8 cellular contexts compared by ENCODE assay signal in genomic region chr6:138115877-138116660, GRCh38. TPM values are rescaled to one million over a fixed set of nuclear protein-coding genes. Genes with fewer than 3 reads are reported as not detected.
DNase-seq lines count a peak whose midpoint lies in the region; ATAC-seq and TF ChIP-seq lines count a peak whose summit lies in the region.

No MANE protein-coding gene starts in this region.

- no peaks in the 10 kb centered on the region for H3K36me3 Mint-ChIP-seq in activated naive CD8-positive, alpha-beta T cell treated with anti-CD3 and anti-CD28 coated beads, Interleukin-2, amount 50 U/mL, for 24 hours (ENCODE audit: low read depth)

- H3K4me1 ChIP-seq in cardiac muscle cell (ENCODE audit: low read depth), result peaks cover 13% of the 10 kb centered on the region

- H3K27me3 Mint-ChIP-seq in activated naive CD8-positive, alpha-beta T cell treated with anti-CD3 and anti-CD28 coated beads, Interleukin-2, amount 50 U/mL, for 24 hours, result peaks cover 16% of the 10 kb centered on the region

- H3K4me1 Mint-ChIP-seq in activated naive CD8-positive, alpha-beta T cell treated with anti-CD3 and anti-CD28 coated beads, Interleukin-2, amount 50 U/mL, for 24 hours, result peaks cover 1% of the 10 kb centered on the region

- no peaks in the 10 kb centered on the region for H3K9me3 ChIP-seq in cardiac muscle cell (ENCODE audit: low read depth)

- H3K9me3 Mint-ChIP-seq in activated naive CD8-positive, alpha-beta T cell treated with anti-CD3 and anti-CD28 coated beads, Interleukin-2, amount 50 U/mL, for 24 hours, result no peaks in the 10 kb centered on the region

- H3K36me3 ChIP-seq in cardiac muscle cell, result no peaks in the 10 kb centered on the region

- H3K4me3 Mint-ChIP-seq in activated naive CD8-positive, alpha-beta T cell treated with anti-CD3 and anti-CD28 coated beads, Interleukin-2, amount 50 U/mL, for 24 hours, result no peak overlapping the region

- DNase-seq in DMS153 treated with DMSO at 0.1 percent for 48 hours (lab: John Stamatoyannopoulos, UW; ENCODE audit: unreplicated experiment) (peak; percentile 63), LoVo (ENCODE audit: low spot score) (peak; percentile 74), RKO (ENCODE audit: low spot score) (peak; percentile 78), cardiac muscle cell (ENCODE audit: low read depth in 1 of 2, low spot score in 1 of 2) (peak; percentile 83 to 84), pulmonary artery endothelial cell (ENCODE audit: low read depth, low spot score) (peak; percentile 24)
- peak; percentile 21 for DNase-seq in activated naive CD8-positive, alpha-beta T cell treated with anti-CD3 and anti-CD28 coated beads, Interleukin-2, amount 50 U/mL, for 24 hours

- peak; percentile 75 for ATAC-seq in GM21528 (IDR thresholded peaks at IDR 0.05; ENCODE audit: low FRiP score, unreplicated experiment)
- ATAC-seq in activated naive CD8-positive, alpha-beta T cell treated with anti-CD3 and anti-CD28 coated beads, Interleukin-2, amount 50 U/mL, for 24 hours, result peak; percentile 77
- ATAC-seq in HG03460 (IDR thresholded peaks at IDR 0.05; ENCODE audit: unreplicated experiment), result no peak

- H3K4me3 ChIP-seq in cardiac muscle cell, result no peak overlapping the region

- H3K27ac Mint-ChIP-seq in activated naive CD8-positive, alpha-beta T cell treated with anti-CD3 and anti-CD28 coated beads, Interleukin-2, amount 50 U/mL, for 24 hours, result no peak overlapping the region

- H3K27ac ChIP-seq in cardiac muscle cell, result peak overlapping the region; percentile 31

- no peaks in the 10 kb centered on the region for H3K27me3 ChIP-seq in cardiac muscle cell

- peak; percentile 54 for TF ChIP-seq CTCF in cardiac muscle cell (IDR thresholded peaks at IDR 0.05; ENCODE audit: low read depth, low read length)

RNA-seq across cellular contexts. Expression of gene PERP, which starts 8.8 kb away (rescaled TPM):
- 37.2 and 40.0 TPM in 2 replicates for total RNA-seq in cardiac muscle cell
- 46.7 and 67.9 TPM in 2 replicates for polyA plus RNA-seq in cardiac muscle cell
- 19.0 and 23.7 TPM in 2 replicates for total RNA-seq in pulmonary artery endothelial cell

RNA-seq across cellular contexts. Expression of gene ARFGEF3, which starts 45.7 kb away (rescaled TPM):
- total RNA-seq in cardiac muscle cell (1.1 TPM in 2 replicates), pulmonary artery endothelial cell (7.1 and 8.2 TPM in 2 replicates)
- 0.11 and 0.43 TPM in 2 replicates for polyA plus RNA-seq in cardiac muscle cell

Comparison
In these comparisons a context has a peak if more than half of its experiments do, and no peak if none do; other contexts are left out.
1. DNase-seq: peak in every context shown above with its lines; median percentile 84 in cardiac muscle cell; 78 in RKO; 74 in LoVo; 63 in DMS153 treated with DMSO at 0.1 percent for 48 hours; 24 in pulmonary artery endothelial cell; 21 in activated naive CD8-positive, alpha-beta T cell treated with anti-CD3 and anti-CD28 coated beads, Interleukin-2, amount 50 U/mL, for 24 hours.